Comparison of ENCODE assay signal across 2 cellular contexts in genomic region chr14:67680121-67680602, GRCh38.
TF ChIP-seq lines count a peak whose summit lies in the region.

No MANE protein-coding gene starts in this region.

TF ChIP-seq in K562, 482 proteins besides CTCF, POLR2A, EP300 and RAD21 (continued from another document and continues in another):
- no peak for TF ChIP-seq STAT6 (CRISPR knock-in tag; IDR thresholded peaks at IDR 0.05)
- TF ChIP-seq SMARCA5 (IDR thresholded peaks at IDR 0.05) = 0 out of 2 replicates have a peak, but pooled peaks have one; percentile 27
- peak; percentile 86 for TF ChIP-seq ARID1B (IDR thresholded peaks at IDR 0.05)
- peak; percentile 85 for TF ChIP-seq MAFG (tag; conservative IDR thresholded peaks at IDR 0.05)
- 0 out of 2 replicates have a peak, but pooled peaks have one; percentile 30 for TF ChIP-seq MEF2D (tag; conservative IDR thresholded peaks at IDR 0.05; ENCODE audit: low read depth)
- TF ChIP-seq EHMT2 (IDR thresholded peaks at IDR 0.05) = 0 out of 2 replicates have a peak, but pooled peaks have one; percentile 39
- TF ChIP-seq ATF7 (IDR thresholded peaks at IDR 0.05) = peak; percentile 38; the same call in 1 of the 2 replicates
- TF ChIP-seq CTBP1 (IDR thresholded peaks at IDR 0.05; ENCODE audit: borderline replicate concordance) = peak; percentile 72
- peak; percentile 50; the same call in 1 of the 2 replicates for TF ChIP-seq TEAD4 (IDR thresholded peaks at IDR 0.05; ENCODE audit: low read length)
- TF ChIP-seq TEAD4 (CRISPR knock-in tag; IDR thresholded peaks at IDR 0.05; ENCODE audit: borderline replicate concordance) = no peak
- no peak for TF ChIP-seq BACH1 (tag; IDR thresholded peaks at IDR 0.05)
- TF ChIP-seq TAL1 (IDR thresholded peaks at IDR 0.05) = peak; percentile 46
- TF ChIP-seq FOXM1 (IDR thresholded peaks at IDR 0.05; ENCODE audit: low read depth) = peak; percentile 21; the same call in 1 of the 2 replicates
- no peak for TF ChIP-seq FOXM1 (CRISPR knock-in tag; IDR thresholded peaks at IDR 0.05; ENCODE audit: low read depth)
- TF ChIP-seq RCOR1 (IDR thresholded peaks at IDR 0.05; ENCODE audit: borderline replicate concordance in 1 of 2, low read depth in 2 of 2, low read length in 2 of 2) = peak in 1 of 2 experiments; percentile 78; a peak in 2 of 4 replicates
- peak; percentile 53; the same call in 1 of the 2 replicates for TF ChIP-seq NCOR1 (IDR thresholded peaks at IDR 0.05)
- TF ChIP-seq TAF9B (IDR thresholded peaks at IDR 0.05; ENCODE audit: partially characterized antibody) = peak; percentile 49
- TF ChIP-seq ELF1 (tag; IDR thresholded peaks at IDR 0.05) = no peak
- TF ChIP-seq MYNN (IDR thresholded peaks at IDR 0.05) = 0 out of 2 replicates have a peak, but pooled peaks have one; percentile 37
- TF ChIP-seq MYNN (CRISPR knock-in tag; IDR thresholded peaks at IDR 0.05) = no peak
- TF ChIP-seq C11orf30 (IDR thresholded peaks at IDR 0.05; ENCODE audit: low read depth) = peak; percentile 81
- peak; percentile 77; the same call in 1 of the 2 replicates for TF ChIP-seq JUN (IDR thresholded peaks at IDR 0.05; ENCODE audit: borderline replicate concordance, low read depth, low read length)
- TF ChIP-seq JUN (CRISPR knock-in tag; IDR thresholded peaks at IDR 0.05; ENCODE audit: borderline replicate concordance) = no peak
- TF ChIP-seq PBX2 (CRISPR knock-in tag; IDR thresholded peaks at IDR 0.05; ENCODE audit: low read depth) = no peak
- no peak for TF ChIP-seq PBX2 (tag; conservative IDR thresholded peaks at IDR 0.05; ENCODE audit: low read depth)
- peak; percentile 38 for TF ChIP-seq TBP (optimal IDR thresholded peaks at IDR 0.05; ENCODE audit: low read depth, low read length)
- TF ChIP-seq RNF2 (IDR thresholded peaks at IDR 0.05) = peak; percentile 25; the same call in 1 of the 2 replicates
- TF ChIP-seq SMARCE1 (IDR thresholded peaks at IDR 0.05) = peak; percentile 71
- TF ChIP-seq TCF3 (CRISPR knock-in tag; IDR thresholded peaks at IDR 0.05) = peak; percentile 66
- TF ChIP-seq TRIM24 (IDR thresholded peaks at IDR 0.05) = 0 out of 4 replicates have a peak, but pooled peaks of 1 of the 2 experiments have one; percentile 19
- TF ChIP-seq BHLHE40 (IDR thresholded peaks at IDR 0.05; ENCODE audit: low read length) = peak; percentile 82
- no peak for TF ChIP-seq HNRNPH1 (optimal IDR thresholded peaks at IDR 0.05; ENCODE audit: low read depth, low read length)
- TF ChIP-seq RBBP5 (IDR thresholded peaks at IDR 0.05; ENCODE audit: borderline replicate concordance, insufficient read depth, low read length, poor library complexity, severe bottlenecking) = peak; percentile 30
- no peak for TF ChIP-seq ARNT (IDR thresholded peaks at IDR 0.05)

TF ChIP-seq in WTC11, 78 proteins besides CTCF, POLR2A, EP300 and RAD21 (continued from another document):
- TF ChIP-seq ZNF512 (CRISPR knock-in tag; IDR thresholded peaks at IDR 0.05; ENCODE audit: borderline replicate concordance) (no peak), CREM (CRISPR knock-in tag; IDR thresholded peaks at IDR 0.05) (no peak), FOXJ3 (CRISPR knock-in tag; IDR thresholded peaks at IDR 0.05; ENCODE audit: borderline replicate concordance) (no peak), ZNF232 (CRISPR knock-in tag; IDR thresholded peaks at IDR 0.05) (no peak)
